In genomic region chr20:64037498-64038213, GRCh38 we compare ENCODE assay signal across 1 cellular context.
TF ChIP-seq lines count a peak whose summit lies in the region.

No MANE protein-coding gene starts in this region.

TF ChIP-seq in HCT116, 20 proteins besides CTCF, POLR2A, EP300 and RAD21 (continued from another document):
- TF ChIP-seq ZBTB33 (IDR thresholded peaks at IDR 0.05; ENCODE audit: extremely low read depth, insufficient replicate concordance, low read length) (no peak), ZFX (IDR thresholded peaks at IDR 0.05) (no peak), SP1 (IDR thresholded peaks at IDR 0.05; ENCODE audit: low read depth) (no peak), CEBPB (IDR thresholded peaks at IDR 0.05; ENCODE audit: low read depth) (no peak), SRF (IDR thresholded peaks at IDR 0.05; ENCODE audit: low read depth) (no peak), YY1 (IDR thresholded peaks at IDR 0.05; ENCODE audit: extremely low read depth, insufficient replicate concordance, low read depth, low read length) (no peak), MAX (IDR thresholded peaks at IDR 0.05) (no peak), ELF1 (IDR thresholded peaks at IDR 0.05; ENCODE audit: borderline replicate concordance, low read depth) (no peak), ZNF274 (IDR thresholded peaks at IDR 0.05; ENCODE audit: low read depth, low read length) (no peak), CBX3 (IDR thresholded peaks at IDR 0.05; ENCODE audit: low read depth) (no peak)
